21 cellular contexts compared by ENCODE assay signal in genomic region chr11:115629456-115630015, GRCh38.
"Had no signal": no experiment of that assay in that cellular context is flagged by ENCODE, and none has a peak within 500 bp of the region (broad histone marks: within the 10 kb centered on the region; RNA-seq: fewer than 3 reads in every experiment).

No MANE protein-coding gene starts in this region.

- ATAC-seq: effector memory CD8-positive, alpha-beta T cell; gastroesophageal sphincter; lower lobe of right lung; psoas muscle; right lobe of liver; stimulated activated naive B cell treated with anti-CD40 and anti-IgM and Interleukin-4, amounts not matched to agents 10 μg/mL and 1 μg/mL and 100 μg/mL, for 72 hours; stimulated activated naive CD8-positive, alpha-beta T cell treated with anti-CD3 and anti-CD28 coated beads, Interleukin-15, amount 100 ng/mL, for 72 hours had no signal

- H3K9me3 ChIP-seq: esophagus squamous epithelium, gastroesophageal sphincter, left ventricle myocardium inferior, lower lobe of right lung, psoas muscle, right lobe of liver, spleen, thoracic aorta, transverse colon had no signal

- H3K4me3 ChIP-seq: esophagus squamous epithelium, gastroesophageal sphincter, left ventricle myocardium inferior, lower lobe of right lung, psoas muscle, right lobe of liver, spleen, thoracic aorta, transverse colon had no signal

- H3K4me3 Mint-ChIP-seq: effector memory CD8-positive, alpha-beta T cell; immature natural killer cell; memory B cell; naive B cell; stimulated activated naive B cell treated with anti-CD40 and anti-IgM and Interleukin-4, amounts not matched to agents 10 μg/mL and 1 μg/mL and 100 μg/mL, for 72 hours; stimulated activated naive CD8-positive, alpha-beta T cell treated with anti-CD3 and anti-CD28 coated beads, Interleukin-15, amount 100 ng/mL, for 72 hours had no signal

- H3K4me1 Mint-ChIP-seq: immature natural killer cell; memory B cell; naive B cell; stimulated activated naive B cell treated with anti-CD40 and anti-IgM and Interleukin-4, amounts not matched to agents 10 μg/mL and 1 μg/mL and 100 μg/mL, for 72 hours; stimulated activated naive CD8-positive, alpha-beta T cell treated with anti-CD3 and anti-CD28 coated beads, Interleukin-15, amount 100 ng/mL, for 72 hours had no signal

- H3K27me3 ChIP-seq: right lobe of liver had no signal

- H3K27ac Mint-ChIP-seq: effector memory CD8-positive, alpha-beta T cell; immature natural killer cell; memory B cell; stimulated activated naive B cell treated with anti-CD40 and anti-IgM and Interleukin-4, amounts not matched to agents 10 μg/mL and 1 μg/mL and 100 μg/mL, for 72 hours; stimulated activated naive CD8-positive, alpha-beta T cell treated with anti-CD3 and anti-CD28 coated beads, Interleukin-15, amount 100 ng/mL, for 72 hours had no signal

- H3K27ac ChIP-seq: epithelial cell of prostate, esophagus squamous epithelium, gastroesophageal sphincter, left ventricle myocardium inferior, lower lobe of right lung, psoas muscle, right lobe of liver, spleen, thoracic aorta, transverse colon had no signal

- DNase-seq: effector memory CD8-positive, alpha-beta T cell; esophagus squamous epithelium; foreskin fibroblast; glutamatergic neuron; immature natural killer cell; left ventricle myocardium inferior; lower lobe of right lung; naive B cell; psoas muscle; right lobe of liver; spleen; stimulated activated CD4-positive, alpha-beta T cell treated with anti-CD3 and anti-CD28 coated beads, Interleukin-15, amount 100 ng/mL, for 24 hours; stimulated activated CD4-positive, alpha-beta T cell treated with anti-CD3 and anti-CD28 coated beads, Interleukin-1b, Interleukin-23, amount 100 ng/mL, for 48 hours; stimulated activated CD4-positive, alpha-beta T cell treated with anti-CD3 and anti-CD28 coated beads, Interleukin-4, amount 100 ng/mL, for 24 hours; stimulated activated naive B cell treated with anti-CD40 and anti-IgM and Interleukin-4, amounts not matched to agents 10 μg/mL and 1 μg/mL and 100 μg/mL, for 72 hours; stimulated activated naive CD8-positive, alpha-beta T cell treated with anti-CD3 and anti-CD28 coated beads, Interleukin-15, amount 100 ng/mL, for 72 hours; transverse colon had no signal

- H3K4me1 ChIP-seq: esophagus squamous epithelium, gastroesophageal sphincter, left ventricle myocardium inferior, lower lobe of right lung, psoas muscle, right lobe of liver, spleen, transverse colon had no signal

- H3K36me3 Mint-ChIP-seq: immature natural killer cell; naive B cell; stimulated activated naive B cell treated with anti-CD40 and anti-IgM and Interleukin-4, amounts not matched to agents 10 μg/mL and 1 μg/mL and 100 μg/mL, for 72 hours had no signal

- H3K9me3 Mint-ChIP-seq: effector memory CD8-positive, alpha-beta T cell; memory B cell; stimulated activated naive CD8-positive, alpha-beta T cell treated with anti-CD3 and anti-CD28 coated beads, Interleukin-15, amount 100 ng/mL, for 72 hours had no signal

- H3K36me3 ChIP-seq: esophagus squamous epithelium, gastroesophageal sphincter, left ventricle myocardium inferior, lower lobe of right lung, right lobe of liver, spleen, thoracic aorta, transverse colon had no signal
